Comparison of ENCODE assay signal across 8 cellular contexts in the genomic region with DNA sequence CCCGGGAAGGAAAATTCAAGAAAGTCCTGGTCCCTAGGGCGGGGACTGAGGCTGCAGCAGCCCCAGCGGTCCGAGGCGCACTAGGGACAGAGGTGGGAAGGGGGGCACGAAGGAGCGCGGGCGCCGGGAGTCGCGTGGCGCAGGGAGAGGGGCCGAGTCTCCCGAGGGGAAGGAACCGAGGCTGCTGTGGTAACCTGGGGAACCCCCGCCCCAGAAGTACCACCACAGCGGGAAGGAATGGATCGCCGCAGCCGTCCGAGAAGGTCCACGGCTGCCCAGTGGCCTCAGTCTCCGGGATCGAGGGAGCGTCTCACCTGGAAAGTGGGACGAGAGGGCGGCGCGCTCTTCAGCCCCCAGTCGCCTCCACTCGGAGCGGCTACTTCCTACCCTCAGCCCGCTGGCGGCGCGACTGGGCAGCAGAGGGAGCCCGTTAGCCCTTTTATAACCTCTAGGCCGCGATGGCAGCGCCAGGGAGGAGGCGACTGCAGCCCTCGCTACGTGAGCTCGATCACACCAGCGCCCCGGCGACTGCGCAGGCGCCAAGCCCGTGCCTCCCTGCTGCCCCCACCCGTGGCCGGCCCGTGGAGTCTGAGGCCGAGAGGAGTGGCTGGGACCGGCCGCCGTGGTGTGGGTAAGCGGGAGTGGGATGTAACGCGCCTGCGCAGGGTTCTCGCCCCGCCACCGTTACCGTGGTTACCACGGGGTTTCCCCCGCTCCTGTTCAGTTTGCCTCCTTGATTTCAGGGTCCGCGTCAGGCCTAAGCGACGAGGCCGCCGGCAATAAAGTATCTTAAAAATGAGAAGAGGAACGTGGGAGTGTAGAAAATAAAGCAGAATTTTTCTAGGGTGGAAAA. TPM values are rescaled to one million over a fixed set of nuclear protein-coding genes. Genes with fewer than 3 reads are reported as not detected.
DNase-seq lines count a peak whose midpoint lies in the region; ATAC-seq and TF ChIP-seq lines count a peak whose summit lies in the region.

A gene (minus strand): TSS at position 415 of the 853 bp plus-strand sequence. CDS start 21,983 bp downstream, outside the sequence.

- TF ChIP-seq POLR2A in adrenal gland (IDR thresholded peaks at IDR 0.05): peak; percentile 95 to 98
- TF ChIP-seq POLR2A in heart left ventricle (IDR thresholded peaks at IDR 0.05): peak in 1 of 2 donors; percentile 98

- in situ Hi-C loops in GM13976 (cut with MboI; ENCODE audit: low sequenced_read_pairs, unreplicated experiment): no loop called here

- peaks cover 19% of the 10 kb centered on the region for H3K4me1 Mint-ChIP-seq in progenitor cell of endocrine pancreas (ENCODE audit: low read depth)

- H3K36me3 ChIP-seq in adrenal gland (replicated peaks in 1 of 2) (no peaks in the 10 kb centered on the region), heart left ventricle (peaks cover 0 to 17% (median 5%) of the 10 kb centered on the region in 9 donors)

- DNase-seq in GM13976 (ENCODE audit: low spot score) (peak; percentile 99), NCI-H146 (lab: John Stamatoyannopoulos, UW) (peak; percentile 98), T-helper 1 cell (peak; percentile 96 to 99 (median 99)), adrenal gland (peak; percentile 99 to 100 (median 99)), heart left ventricle (peak; percentile 99 to 100 (median 100)), progenitor cell of endocrine pancreas (ENCODE audit: low spot score, unreplicated experiment) (peak; percentile 98), ureter (ENCODE audit: low spot score) (peak; percentile 99)

- H3K27ac ChIP-seq in adrenal gland: peak within 1 kb of the TSS; percentile 82 to 99 (median 93)
- H3K27ac ChIP-seq in heart left ventricle: peak within 1 kb of the TSS; percentile 90 to 99 (median 97)

- H3K4me3 ChIP-seq in adrenal gland (peak within 1 kb of the TSS in 3 of 4 donors; percentile 58 to 99 (median 59)), heart left ventricle (peak within 1 kb of the TSS; percentile 47 to 93 (median 86))

- H3K4me3 Mint-ChIP-seq in progenitor cell of endocrine pancreas (ENCODE audit: low read depth): peak within 1 kb of the TSS; percentile 93

- H3K27me3 Mint-ChIP-seq in progenitor cell of endocrine pancreas: no peaks in the 10 kb centered on the region

- peak; percentile 81 for ATAC-seq in HG02870 (IDR thresholded peaks at IDR 0.05; ENCODE audit: unreplicated experiment)
- ATAC-seq in heart left ventricle: peak; percentile 96 to 98 (median 97)

- H3K4me1 ChIP-seq in adrenal gland (replicated peaks in 1 of 2) (peaks cover 9 to 37% of the 10 kb centered on the region in 2 donors), heart left ventricle (peaks cover 0 to 42% (median 19%) of the 10 kb centered on the region in 12 donors)

- WGBS in adrenal gland, 4 donors: 0 to 1% (median 0%) methylated on average over 40 to 75 of the region's 75 CpGs
- WGBS in heart left ventricle, 4 donors: 0% methylated on average over 45 to 75 of the region's 75 CpGs

- H3K27me3 ChIP-seq in adrenal gland (no peaks in the 10 kb centered on the region), heart left ventricle (no peaks in the 10 kb centered on the region)

- H3K27ac Mint-ChIP-seq in progenitor cell of endocrine pancreas: peak within 1 kb of the TSS; percentile 94

- no peaks in the 10 kb centered on the region for H3K36me3 Mint-ChIP-seq in progenitor cell of endocrine pancreas (ENCODE audit: insufficient read depth)

- no peaks in the 10 kb centered on the region for H3K9me3 ChIP-seq in adrenal gland (replicated peaks in 1 of 3)
- no peaks in the 10 kb centered on the region for H3K9me3 ChIP-seq in heart left ventricle

- TF ChIP-seq CTCF in GM13976 (IDR thresholded peaks at IDR 0.05; ENCODE audit: borderline replicate concordance, control extremely low read depth, extremely low read depth, insufficient read depth, missing control alignments): peak; percentile 86
- peak; percentile 37 to 79 (median 65) for TF ChIP-seq CTCF in adrenal gland (IDR thresholded peaks at IDR 0.05)
- peak; percentile 49 to 87 (median 72) for TF ChIP-seq CTCF in heart left ventricle (IDR thresholded peaks at IDR 0.05)
- peak; percentile 66 for TF ChIP-seq CTCF in progenitor cell of endocrine pancreas (IDR thresholded peaks at IDR 0.05; ENCODE audit: unreplicated experiment)

- intact Hi-C loops in adrenal gland (cut with DNase I): no loop called here
- intact Hi-C loops in heart left ventricle (cut with DNase I): loop anchor here in 8 of 10 donors (1.0 to 10.0 kb wide), 8 partner anchors 14 to 742 kb away; a partner anchor contains a TSS

- H3K9me3 Mint-ChIP-seq in progenitor cell of endocrine pancreas (ENCODE audit: low read depth): no peaks in the 10 kb centered on the region

RNA-seq across cellular contexts. Expression of the gene that starts here (rescaled TPM):
- 100 to 1,000 TPM in 1 of 8 donors, 10 to 100 TPM in 7; 28.2 to 109 (median 52.2) TPM for total RNA-seq in adrenal gland
- 10 to 100 TPM in 2 of 3 donors, 1 to 10 TPM in 1; 9.2 to 34.7 (median 14.2) TPM for polyA plus RNA-seq in adrenal gland
- 10 to 100 TPM; 44.5 to 71.7 (median 54.2) TPM for total RNA-seq in heart left ventricle
- 10 to 100 TPM; 18.0 to 33.6 TPM for polyA plus RNA-seq in heart left ventricle
- total RNA-seq in progenitor cell of endocrine pancreas: 25.4 TPM in 2 replicates
- total RNA-seq in ureter: 25.0 TPM

Comparison
In these comparisons a context has a peak if more than half of its experiments do, and no peak if none do; other contexts are left out.
1. Peak in every context shown above with its lines: DNase-seq, ATAC-seq, H3K4me3 ChIP-seq and H3K27ac ChIP-seq.
2. intact Hi-C loops: an anchor here in heart left ventricle (1.0 to 10.0 kb wide); none called in adrenal gland.